Comparison of ENCODE assay signal across 8 cellular contexts in the genomic region with DNA sequence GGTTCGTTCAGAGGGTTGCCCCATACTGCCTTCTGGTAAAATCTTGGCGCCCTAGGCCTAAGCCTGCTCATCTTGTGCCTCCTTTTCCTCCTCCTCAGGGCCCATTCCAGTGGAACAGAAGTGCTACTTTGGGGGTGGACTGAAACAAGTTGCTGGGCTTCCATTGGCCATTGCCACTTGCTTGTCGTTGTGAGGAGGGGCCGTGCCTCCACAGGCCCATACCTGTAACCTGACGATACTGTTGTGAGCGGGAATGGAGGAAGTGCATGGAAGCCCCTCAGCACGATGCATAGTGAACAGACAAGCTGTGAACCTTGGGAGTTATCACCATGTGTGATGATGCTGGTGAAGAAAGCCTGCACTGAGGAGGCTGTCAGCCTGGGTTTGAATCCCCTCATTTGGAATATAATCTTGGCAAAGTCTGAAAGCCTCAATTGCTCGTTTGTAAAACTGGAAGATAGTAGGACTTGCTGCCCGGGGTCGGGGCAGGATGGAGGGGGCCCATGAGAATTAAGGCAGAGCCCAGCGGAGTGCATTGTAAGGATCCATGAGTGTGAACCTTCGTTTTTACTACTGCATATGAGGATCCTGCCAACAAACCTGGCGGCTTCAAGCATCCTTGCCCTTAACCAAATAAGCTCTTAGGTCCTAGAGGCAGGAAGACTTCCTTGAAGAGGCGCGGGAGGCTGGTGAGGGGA. TPM values are rescaled to one million over a fixed set of nuclear protein-coding genes. Genes with fewer than 3 reads are reported as not detected.
DNase-seq lines count a peak whose midpoint lies in the region; ATAC-seq and TF ChIP-seq lines count a peak whose summit lies in the region.

No MANE protein-coding gene starts in this region.

- H3K4me3 ChIP-seq in H7 (ENCODE audit: insufficient read depth, low read depth, low read length): peak overlapping the region; percentile 87
- peak overlapping the region; percentile 63; the same call in 1 of the 2 replicates for H3K4me3 ChIP-seq in SJCRH30
- peak overlapping the region; percentile 100 for H3K4me3 ChIP-seq in fibroblast of villous mesenchyme (ENCODE audit: low read depth, low read length)

- H3K4me1 ChIP-seq in SJCRH30: no peaks in the 10 kb centered on the region

- H3K36me3 ChIP-seq in H7 (replicated peaks; ENCODE audit: control insufficient read depth, insufficient read depth, low read length): no peaks in the 10 kb centered on the region
- no peaks in the 10 kb centered on the region for H3K36me3 ChIP-seq in SJCRH30

- no peak for ATAC-seq in GM21723 (IDR thresholded peaks at IDR 0.05; ENCODE audit: unreplicated experiment)

- H3K9me3 ChIP-seq in SJCRH30 (replicated peaks): no peaks in the 10 kb centered on the region

- H3K27me3 ChIP-seq in H7 (ENCODE audit: control insufficient read depth, insufficient read depth, low read length) (no peaks in the 10 kb centered on the region), SJCRH30 (no peaks in the 10 kb centered on the region)

- TF ChIP-seq CTCF in fibroblast of villous mesenchyme (IDR thresholded peaks at IDR 0.05; ENCODE audit: insufficient read depth, low read depth, low read length): no peak
- no peak for TF ChIP-seq CTCF in GM20000 (IDR thresholded peaks at IDR 0.05; ENCODE audit: extremely low read depth, missing control alignments)

- DNase-seq in H7 (peak; percentile 62), SJCRH30 (no peak), fibroblast of villous mesenchyme (ENCODE audit: low read depth) (peak; percentile 22), retina (peak; percentile 39), hepatic stellate cell (ENCODE audit: low spot score) (no peak), NCI-H2171 (lab: John Stamatoyannopoulos, UW) (no peak), GM20000 (ENCODE audit: low spot score) (no peak)

- H3K27ac ChIP-seq in SJCRH30: no peak overlapping the region

RNA-seq across cellular contexts. Expression of a gene that starts 0.7 kb away (rescaled TPM):
- 25.3 and 25.8 TPM in 2 replicates for total RNA-seq in H7 (2014; rRNA removed; shearing (Covaris generic))
- 1.4 and 1.5 TPM in 2 replicates for total RNA-seq in SJCRH30 (2014; rRNA removed; shearing (Covaris generic))
- 131 and 417 TPM in 2 replicates for total RNA-seq in fibroblast of villous mesenchyme

Comparison
In these comparisons a context has a peak if more than half of its experiments do, and no peak if none do; other contexts are left out.
1. DNase-seq: peak in H7 (single experiment), fibroblast of villous mesenchyme (single experiment) and retina (single experiment); none in SJCRH30 (0 of 2), hepatic stellate cell (single experiment), NCI-H2171 (single experiment) and GM20000 (single experiment).
2. Peak in every context shown above with its lines, with median percentiles within 50 percentile points of each other: H3K4me3 ChIP-seq.